Comparison of ENCODE assay signal across 8 cellular contexts in the genomic region with DNA sequence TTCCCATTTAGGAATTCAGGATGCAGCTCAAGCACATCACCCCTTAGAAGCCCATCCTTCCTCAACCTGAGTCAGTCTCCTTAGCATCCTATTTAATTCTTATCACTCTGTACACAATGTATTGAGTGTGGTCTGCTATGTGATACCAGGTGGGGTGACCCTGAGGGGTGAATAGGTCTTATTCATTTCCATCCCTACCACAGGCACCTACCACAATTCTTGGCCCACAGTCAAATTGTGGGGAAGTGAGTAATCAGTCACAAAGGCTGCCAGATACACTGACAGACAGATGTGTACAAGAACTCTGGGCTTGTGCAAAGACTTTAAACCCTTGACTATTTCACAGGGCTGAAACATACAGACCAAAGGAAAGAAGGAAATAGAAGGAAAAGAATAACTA.
A peak's percentile ranks its signal among the peaks of the same experiment; 100 is the strongest.
DNase-seq lines count a peak whose midpoint lies in the region; ATAC-seq and TF ChIP-seq lines count a peak whose summit lies in the region.

No MANE protein-coding gene starts in this region.

- no peak for TF ChIP-seq CTCF in fibroblast of villous mesenchyme (IDR thresholded peaks at IDR 0.05; ENCODE audit: insufficient read depth, low read depth, low read length)

- no peak overlapping the region for H3K56ac ChIP-seq in mesendoderm (ENCODE audit: low read length)

- H3K4me3 ChIP-seq in fibroblast of villous mesenchyme (ENCODE audit: low read depth, low read length) (no peak overlapping the region), mesendoderm (ENCODE audit: low read length) (no peak overlapping the region)

- ATAC-seq in HG03520 (IDR thresholded peaks at IDR 0.05; ENCODE audit: unreplicated experiment), result no peak

- H3K79me1 ChIP-seq in mesendoderm (ENCODE audit: low read length), result no peaks in the 10 kb centered on the region

- H3K18ac ChIP-seq in mesendoderm (ENCODE audit: low read length), result no peak overlapping the region

- intact Hi-C loops in activated T-helper 2 cell treated with anti-CD3 and anti-CD28 coated beads, Interferon-gamma antibody, Interleukin-2, Interleukin-4, amounts not matched to agents 10 μg/mL and 5 μg/mL and 100 μg/mL, durations not matched to agents 14 hours and 24 hours and 36 hours (cut with micrococcal nuclease), result no loop called here

- no peak overlapping the region for H3K4ac ChIP-seq in mesendoderm (ENCODE audit: low read depth, low read length)

- H4K5ac ChIP-seq in mesendoderm (ENCODE audit: low read length), result no peak overlapping the region

- peaks cover 1% of the 10 kb centered on the region for H3K27me3 Mint-ChIP-seq in activated T-helper 2 cell treated with anti-CD3 and anti-CD28 coated beads, Interferon-gamma antibody, Interleukin-2, Interleukin-4, amounts not matched to agents 10 μg/mL and 5 μg/mL and 100 μg/mL, durations not matched to agents 14 hours and 24 hours and 36 hours (ENCODE audit: low read depth)

- DNase-seq in EL (peak; percentile 50), H4 (ENCODE audit: low spot score) (peak; percentile 28), NCI-H226 (peak; percentile 84), fibroblast of villous mesenchyme (ENCODE audit: low read depth) (peak; percentile 31), germinal center (ENCODE audit: low spot score) (no peak), mesendoderm (no peak)
- DNase-seq in activated T-helper 2 cell treated with anti-CD3 and anti-CD28 coated beads, Interferon-gamma antibody, Interleukin-2, Interleukin-4, amounts not matched to agents 10 μg/mL and 5 μg/mL and 100 μg/mL, durations not matched to agents 14 hours and 24 hours and 36 hours (ENCODE audit: low spot score), result no peak

- H4K8ac ChIP-seq in mesendoderm (ENCODE audit: low read depth, low read length), result no peak overlapping the region

- H2BK15ac ChIP-seq in mesendoderm (replicated peaks; ENCODE audit: low read depth), result no peak overlapping the region

- no peaks in the 10 kb centered on the region for H3K27me3 ChIP-seq in mesendoderm (ENCODE audit: insufficient read depth, low read length, poor library complexity)

- no peak overlapping the region for H2AK5ac ChIP-seq in mesendoderm (ENCODE audit: low read length)

- H3K36me3 ChIP-seq in mesendoderm (ENCODE audit: control insufficient read depth, insufficient read depth, low read length), result no peaks in the 10 kb centered on the region

- H2BK120ac ChIP-seq in mesendoderm (ENCODE audit: low read depth, low read length), result no peak overlapping the region

- H3K4me3 Mint-ChIP-seq in activated T-helper 2 cell treated with anti-CD3 and anti-CD28 coated beads, Interferon-gamma antibody, Interleukin-2, Interleukin-4, amounts not matched to agents 10 μg/mL and 5 μg/mL and 100 μg/mL, durations not matched to agents 14 hours and 24 hours and 36 hours (ENCODE audit: low read depth), result no peak overlapping the region

- no peak overlapping the region for H3K4me2 ChIP-seq in mesendoderm (ENCODE audit: low read length)

- no peak overlapping the region for H3K9ac ChIP-seq in mesendoderm (ENCODE audit: low read length)

- no peaks in the 10 kb centered on the region for H3K4me1 Mint-ChIP-seq in activated T-helper 2 cell treated with anti-CD3 and anti-CD28 coated beads, Interferon-gamma antibody, Interleukin-2, Interleukin-4, amounts not matched to agents 10 μg/mL and 5 μg/mL and 100 μg/mL, durations not matched to agents 14 hours and 24 hours and 36 hours (ENCODE audit: low read depth)

- H3K23ac ChIP-seq in mesendoderm (ENCODE audit: low read length), result no peak overlapping the region

- no peaks in the 10 kb centered on the region for H3K9me3 Mint-ChIP-seq in activated T-helper 2 cell treated with anti-CD3 and anti-CD28 coated beads, Interferon-gamma antibody, Interleukin-2, Interleukin-4, amounts not matched to agents 10 μg/mL and 5 μg/mL and 100 μg/mL, durations not matched to agents 14 hours and 24 hours and 36 hours

- no peaks in the 10 kb centered on the region for H3K4me1 ChIP-seq in mesendoderm (ENCODE audit: control insufficient read depth, low read depth, low read length)

- H3K27ac Mint-ChIP-seq in activated T-helper 2 cell treated with anti-CD3 and anti-CD28 coated beads, Interferon-gamma antibody, Interleukin-2, Interleukin-4, amounts not matched to agents 10 μg/mL and 5 μg/mL and 100 μg/mL, durations not matched to agents 14 hours and 24 hours and 36 hours, result no peak overlapping the region

- H3K36me3 Mint-ChIP-seq in activated T-helper 2 cell treated with anti-CD3 and anti-CD28 coated beads, Interferon-gamma antibody, Interleukin-2, Interleukin-4, amounts not matched to agents 10 μg/mL and 5 μg/mL and 100 μg/mL, durations not matched to agents 14 hours and 24 hours and 36 hours (ENCODE audit: low read depth), result no peaks in the 10 kb centered on the region

- no peak overlapping the region for H3K27ac ChIP-seq in mesendoderm (ENCODE audit: low read depth, low read length)

- no peak overlapping the region for H2BK5ac ChIP-seq in mesendoderm (ENCODE audit: low read length)

- no peaks in the 10 kb centered on the region for H3K79me2 ChIP-seq in mesendoderm (ENCODE audit: control insufficient read depth, insufficient read depth, low read length)

Comparison
In these comparisons a context has a peak if more than half of its experiments do, and no peak if none do; other contexts are left out.
1. DNase-seq: peak in EL (single experiment), H4 (single experiment), NCI-H226 (single experiment) and fibroblast of villous mesenchyme (single experiment); none in germinal center (single experiment), mesendoderm (single experiment) and activated T-helper 2 cell treated with anti-CD3 and anti-CD28 coated beads, Interferon-gamma antibody, Interleukin-2, Interleukin-4, amounts not matched to agents 10 μg/mL and 5 μg/mL and 100 μg/mL, durations not matched to agents 14 hours and 24 hours and 36 hours (single experiment).